Comparison of ENCODE assay signal across 19 cellular contexts in genomic region chr10:6059506-6059905, GRCh38. TPM values are rescaled to one million over a fixed set of nuclear protein-coding genes. Genes with fewer than 3 reads are reported as not detected.
A peak's percentile ranks its signal among the peaks of the same experiment; 100 is the strongest.
DNase-seq lines count a peak whose midpoint lies in the region; ATAC-seq lines count a peak whose summit lies in the region.
"Had no signal": no experiment of that assay in that cellular context is flagged by ENCODE, and none has a peak within 500 bp of the region (broad histone marks: within the 10 kb centered on the region; RNA-seq: fewer than 3 reads in every experiment).

No MANE protein-coding gene starts in this region.

- peaks cover 0 to 7% (median 0%) of the 10 kb centered on the region in 3 donors for H3K36me3 Mint-ChIP-seq in CD8-positive, alpha-beta memory T cell
- H3K36me3 Mint-ChIP-seq in activated T-cell treated with anti-CD3 and anti-CD28 coated beads, Interleukin-2, amount 50 U/mL, for 72 hours (ENCODE audit: insufficient read depth in 2 of 2): peaks cover 46 to 68% of the 10 kb centered on the region in 2 donors
- H3K36me3 Mint-ChIP-seq: CD14-positive monocyte; naive thymus-derived CD8-positive, alpha-beta T cell had no signal

- H3K9me3 ChIP-seq in CD8-positive, alpha-beta memory T cell (ENCODE audit: low read length): no peaks in the 10 kb centered on the region

- peak overlapping the region in 4 of 7 donors; percentile 42 to 93 (median 54) for H3K4me3 Mint-ChIP-seq in CD8-positive, alpha-beta memory T cell
- H3K4me3 Mint-ChIP-seq in activated T-cell treated with anti-CD3 and anti-CD28 coated beads, Interleukin-2, amount 50 U/mL, for 72 hours: peak overlapping the region; percentile 97
- H3K4me3 Mint-ChIP-seq: CD14-positive monocyte had no signal

- POLR2A ChIA-PET in CD8-positive, alpha-beta memory T cell (lab: Charles Lee): no interaction called here

- intact Hi-C loops in posterior vena cava (cut with DNase I) (no loop called here), sciatic nerve (cut with DNase I) (no loop called here)

- peaks cover 37% of the 10 kb centered on the region for H3K4me1 ChIP-seq in CD8-positive, alpha-beta memory T cell (ENCODE audit: insufficient read depth, low read length)

- peak overlapping the region in 4 of 8 donors; percentile 48 to 57 (median 54) for H3K27ac Mint-ChIP-seq in CD8-positive, alpha-beta memory T cell
- H3K27ac Mint-ChIP-seq in activated T-cell treated with anti-CD3 and anti-CD28 coated beads, Interleukin-2, amount 50 U/mL, for 72 hours: peak overlapping the region; percentile 100
- H3K27ac Mint-ChIP-seq: CD14-positive monocyte, progenitor cell of endocrine pancreas had no signal

- H3K27ac ChIP-seq in CD8-positive, alpha-beta memory T cell (ENCODE audit: low read depth, low read length): no peak overlapping the region

- peak; percentile 59 for DNase-seq in activated CD8-positive, alpha-beta memory T cell treated with anti-CD3 and anti-CD28 coated beads for 24 hours
- no peak for DNase-seq in activated CD8-positive, alpha-beta memory T cell treated with anti-CD3 and anti-CD28 coated beads, Interleukin-2, amount 50 U/mL, for 4 hours
- DNase-seq in CD8-positive, alpha-beta memory T cell: no peak
- DNase-seq in activated T-cell treated with anti-CD3 and anti-CD28 coated beads, Interleukin-2, amount 50 U/mL, for 72 hours: no peak
- DNase-seq in posterior vena cava (ENCODE audit: low spot score) (peak; percentile 13), sciatic nerve (ENCODE audit: low spot score) (no peak), SKM-1 (lab: John Stamatoyannopoulos, UW; ENCODE audit: unreplicated experiment) (no peak)
- DNase-seq: DMS53; hippocampal formation; kidney; mammary epithelial cell; naive thymus-derived CD8-positive, alpha-beta T cell; NCI-H1092; NCI-H2081; trophoblast cell had no signal

- no peaks in the 10 kb centered on the region for H3K36me3 ChIP-seq in CD8-positive, alpha-beta memory T cell (ENCODE audit: insufficient read depth, low read length)

- H3K9me3 Mint-ChIP-seq in CD8-positive, alpha-beta memory T cell: no peaks in the 10 kb centered on the region
- H3K9me3 Mint-ChIP-seq in activated T-cell treated with anti-CD3 and anti-CD28 coated beads, Interleukin-2, amount 50 U/mL, for 72 hours: no peaks in the 10 kb centered on the region
- H3K9me3 Mint-ChIP-seq: CD14-positive monocyte; naive thymus-derived CD8-positive, alpha-beta T cell had no signal

- no peak overlapping the region for H3K4me3 ChIP-seq in CD8-positive, alpha-beta memory T cell (ENCODE audit: low read length)

- ATAC-seq in activated T-cell treated with anti-CD3 and anti-CD28 coated beads, Interleukin-2, amount 50 U/mL, for 72 hours (replicated peaks in 1 of 2): no peak
- ATAC-seq in sciatic nerve: no peak
- ATAC-seq in HG02763 (IDR thresholded peaks at IDR 0.05; ENCODE audit: unreplicated experiment): no peak
- ATAC-seq: naive thymus-derived CD8-positive, alpha-beta T cell had no signal

- H3K27me3 Mint-ChIP-seq in CD8-positive, alpha-beta memory T cell: peaks cover 0 to 8% of the 10 kb centered on the region in 2 donors
- H3K27me3 Mint-ChIP-seq in activated T-cell treated with anti-CD3 and anti-CD28 coated beads, Interleukin-2, amount 50 U/mL, for 72 hours (ENCODE audit: low read depth): no peaks in the 10 kb centered on the region
- H3K27me3 Mint-ChIP-seq: naive thymus-derived CD8-positive, alpha-beta T cell had no signal

- H3K27me3 ChIP-seq in CD8-positive, alpha-beta memory T cell (ENCODE audit: insufficient read depth, low read length, poor library complexity, severe bottlenecking): no peaks in the 10 kb centered on the region

- H3K4me1 Mint-ChIP-seq in CD8-positive, alpha-beta memory T cell: peaks cover 48 to 79% (median 74%) of the 10 kb centered on the region in 3 donors
- H3K4me1 Mint-ChIP-seq in activated T-cell treated with anti-CD3 and anti-CD28 coated beads, Interleukin-2, amount 50 U/mL, for 72 hours (ENCODE audit: low read depth): peaks cover 52% of the 10 kb centered on the region

- CTCF ChIA-PET in CD8-positive, alpha-beta memory T cell (lab: Charles Lee): interaction anchor here (1.5 kb wide), 1 partner anchor 8 kb away, joined by 3 read pairs; no protein-coding TSS in a partner anchor

RNA-seq across cellular contexts. Expression of gene IL2RA, which starts 2.7 kb away (rescaled TPM):
- 1,000 to 10,000 TPM; 1,178 to 1,224 TPM for total RNA-seq in CD8-positive, alpha-beta memory T cell
- 8.3 TPM for polyA plus RNA-seq in CD8-positive, alpha-beta memory T cell
- 1,000 to 10,000 TPM in 1 of 2 donors, 100 to 1,000 TPM in 1; 848 to 1,110 TPM for total RNA-seq in activated T-cell treated with anti-CD3 and anti-CD28 coated beads, Interleukin-2, amount 50 U/mL, for 72 hours
- total RNA-seq in posterior vena cava (1 to 10 TPM in 1 of 2 donors, under 1 TPM in 1; 0.81 to 6.4 TPM), sciatic nerve (1.1 TPM)
- total RNA-seq: mammary epithelial cell, NCI-H460, progenitor cell of endocrine pancreas had no signal
- polyA plus RNA-seq: mammary epithelial cell had no signal

RNA-seq across cellular contexts. Expression of gene RBM17, which starts 29.3 kb away (rescaled TPM):
- 100 to 1,000 TPM; 269 to 282 TPM for total RNA-seq in CD8-positive, alpha-beta memory T cell
- polyA plus RNA-seq in CD8-positive, alpha-beta memory T cell: 91.8 TPM
- 100 to 1,000 TPM; 156 to 200 TPM for total RNA-seq in activated T-cell treated with anti-CD3 and anti-CD28 coated beads, Interleukin-2, amount 50 U/mL, for 72 hours
- total RNA-seq in posterior vena cava: 10 to 100 TPM; 58.9 to 68.3 TPM
- total RNA-seq in sciatic nerve: 95.0 TPM

Comparison
In these comparisons a context has a peak if more than half of its experiments do, and no peak if none do; other contexts are left out.
1. DNase-seq: peak in activated CD8-positive, alpha-beta memory T cell treated with anti-CD3 and anti-CD28 coated beads for 24 hours (single experiment) and posterior vena cava (single experiment); none in activated CD8-positive, alpha-beta memory T cell treated with anti-CD3 and anti-CD28 coated beads, Interleukin-2, amount 50 U/mL, for 4 hours (single experiment), CD8-positive, alpha-beta memory T cell (0 of 5), activated T-cell treated with anti-CD3 and anti-CD28 coated beads, Interleukin-2, amount 50 U/mL, for 72 hours (0 of 2), sciatic nerve (single experiment) and SKM-1 (single experiment).
2. RNA of gene IL2RA, which starts 2.7 kb away (total RNA-seq): 1,178 to 1,224 TPM in CD8-positive, alpha-beta memory T cell and 848 to 1,110 TPM in activated T-cell treated with anti-CD3 and anti-CD28 coated beads, Interleukin-2, amount 50 U/mL, for 72 hours; 0.81 to 6.4 TPM in posterior vena cava and 1.1 TPM in sciatic nerve (single experiment); every median in the first group is over 100 times any median in the second.